Comparison of ENCODE assay signal across 22 cellular contexts in the genomic region with DNA sequence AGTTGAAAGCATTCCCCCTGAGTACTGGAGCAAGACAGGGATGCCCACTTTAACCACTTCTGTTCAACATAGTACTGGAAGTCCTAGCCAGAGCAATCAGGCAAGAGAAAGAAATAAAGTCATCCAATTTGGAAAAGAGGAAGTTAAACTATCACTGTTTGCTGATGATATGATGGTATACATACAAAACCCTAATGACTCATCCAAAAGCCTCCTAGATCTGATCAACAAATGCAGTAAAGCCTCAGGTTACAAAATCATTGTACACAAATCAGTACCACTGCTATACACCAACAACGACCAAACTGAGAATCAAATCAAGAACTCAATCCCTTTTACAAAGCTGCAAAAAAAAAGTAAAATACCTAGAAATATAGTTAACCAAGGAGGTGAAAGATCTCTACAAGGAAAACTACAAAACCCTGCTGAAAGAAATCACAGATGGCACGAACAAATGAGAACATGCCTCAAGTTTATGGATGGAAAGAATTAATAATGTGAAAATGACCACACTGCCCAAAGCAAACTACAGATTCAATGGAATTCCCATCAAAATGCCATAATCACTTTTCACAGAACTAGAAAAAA. TPM values are rescaled to one million over a fixed set of nuclear protein-coding genes. Genes with fewer than 3 reads are reported as not detected.
A peak's percentile ranks its signal among the peaks of the same experiment; 100 is the strongest.
DNase-seq lines count a peak whose midpoint lies in the region; ATAC-seq and TF ChIP-seq lines count a peak whose summit lies in the region.
"Had no signal": no experiment of that assay in that cellular context is flagged by ENCODE, and none has a peak within 500 bp of the region (broad histone marks: within the 10 kb centered on the region; RNA-seq: fewer than 3 reads in every experiment).

No MANE protein-coding gene starts in this region.

- H3K4me3 Mint-ChIP-seq in chondrocyte (ENCODE audit: unreplicated experiment) (no peak overlapping the region), neural progenitor cell (no peak overlapping the region)
- H3K4me3 Mint-ChIP-seq: activated T-cell treated with anti-CD3 and anti-CD28 coated beads, Interleukin-2, amount 50 U/mL, for 4 hours had no signal

- H2AFZ ChIP-seq in PC-9, result no peak overlapping the region
- no peak overlapping the region for H2AFZ ChIP-seq in neural progenitor cell (replicated peaks)

- H3K79me2 ChIP-seq in PC-9 (ENCODE audit: low read depth) (no peaks in the 10 kb centered on the region), neural progenitor cell (ENCODE audit: low read depth) (no peaks in the 10 kb centered on the region)

- BruUV-seq in PC-9 (replicated peaks; lab: Mats Ljungman, UMichigan), result no TSS peak

- H3K27me3 Mint-ChIP-seq in chondrocyte (ENCODE audit: low read depth) (no peaks in the 10 kb centered on the region), neural progenitor cell (ENCODE audit: insufficient read depth, low read depth) (no peaks in the 10 kb centered on the region)

- ATAC-seq in HG03354 (IDR thresholded peaks at IDR 0.05; ENCODE audit: poor library complexity, severe bottlenecking, unreplicated experiment) (peak; percentile 48), HG03520 (IDR thresholded peaks at IDR 0.05; ENCODE audit: unreplicated experiment) (no peak)
- ATAC-seq: activated naive CD4-positive, alpha-beta T cell treated with anti-CD3 and anti-CD28 coated beads, Interleukin-2, amount 50 U/mL, for 72 hours; activated T-cell treated with anti-CD3 and anti-CD28 coated beads, Interleukin-2, amount 50 U/mL, for 4 hours had no signal

- H4K20me1 ChIP-seq in PC-9 (ENCODE audit: insufficient read depth) (no peaks in the 10 kb centered on the region), neural progenitor cell (ENCODE audit: low read depth) (no peaks in the 10 kb centered on the region)

- H3K9me2 ChIP-seq in PC-9 (ENCODE audit: insufficient read depth), result no peaks in the 10 kb centered on the region

- H3F3A ChIP-seq in PC-9 (ENCODE audit: insufficient read depth, low read depth), result peaks cover 6% of the 10 kb centered on the region
- H3F3A ChIP-seq in neural progenitor cell (ENCODE audit: low read depth), result no peaks in the 10 kb centered on the region

- H3K27me3 ChIP-seq in PC-9 (ENCODE audit: insufficient read depth, low read depth), result no peaks in the 10 kb centered on the region
- no peaks in the 10 kb centered on the region for H3K27me3 ChIP-seq in neural progenitor cell
- H3K27me3 ChIP-seq: right atrium auricular region, tibial nerve had no signal

- H3K4me3 ChIP-seq in PC-9 (no peak overlapping the region), neural progenitor cell (no peak overlapping the region)
- H3K4me3 ChIP-seq: coronary artery, HAP-1, left ventricle myocardium inferior, right atrium auricular region, tibial nerve had no signal

- intact Hi-C loops in PC-9 (cut with micrococcal nuclease; ENCODE audit: unreplicated experiment), result no loop called here

- DNase-seq in CMK (ENCODE audit: low read depth) (peak; percentile 18), PC-9 (peak in 1 of 2 experiments; percentile 75), fibroblast of peridontal ligament (ENCODE audit: extremely low read depth) (peak; percentile 1), NCI-H526 (lab: John Stamatoyannopoulos, UW) (no peak), chondrocyte (ENCODE audit: low spot score) (no peak), neural progenitor cell (ENCODE audit: low spot score) (no peak)
- DNase-seq: activated CD4-positive, alpha-beta T cell treated with anti-CD3 and anti-CD28 coated beads, Interleukin-2, amount 50 U/mL, for 4 hours; activated T-cell treated with anti-CD3 and anti-CD28 coated beads, Interleukin-2, amount 50 U/mL, for 4 hours; Karpas-422; left ventricle myocardium inferior; NCI-H1436 treated with DMSO at 0.1 percent for 48 hours; NCI-H2171 treated with DMSO at 0.1 percent for 48 hours; occipital lobe; stimulated activated naive CD4-positive, alpha-beta T cell treated with Interleukin-2 at 50 U/mL for 16 hours had no signal

- peaks cover 10% of the 10 kb centered on the region for H3K4me1 ChIP-seq in PC-9 (replicated peaks; ENCODE audit: insufficient read depth)
- H3K4me1 ChIP-seq in neural progenitor cell, result no peaks in the 10 kb centered on the region
- H3K4me1 ChIP-seq: HAP-1 had no signal

- H3K4me1 Mint-ChIP-seq in chondrocyte (ENCODE audit: low read depth), result peaks cover 26% of the 10 kb centered on the region
- no peaks in the 10 kb centered on the region for H3K4me1 Mint-ChIP-seq in neural progenitor cell

- POLR2A ChIA-PET in PC-9 (lab: Charles Lee; ENCODE audit: unreplicated experiment), result no interaction called here

- H3K27ac ChIP-seq in PC-9 (no peak overlapping the region), neural progenitor cell (no peak overlapping the region)
- H3K27ac ChIP-seq: coronary artery, left ventricle myocardium inferior, right atrium auricular region, RWPE1, tibial nerve had no signal

- H3K9ac ChIP-seq in neural progenitor cell, result no peak overlapping the region

- H3K4me2 ChIP-seq in PC-9 (peak overlapping the region; percentile 6; the same call in 1 of the 2 replicates), neural progenitor cell (no peak overlapping the region)

- no peak overlapping the region for H3K27ac Mint-ChIP-seq in chondrocyte (ENCODE audit: unreplicated experiment)
- no peak overlapping the region for H3K27ac Mint-ChIP-seq in neural progenitor cell
- H3K27ac Mint-ChIP-seq: activated naive CD4-positive, alpha-beta T cell treated with anti-CD3 and anti-CD28 coated beads, Interleukin-2, amount 50 U/mL, for 72 hours had no signal

- peaks cover 17% of the 10 kb centered on the region for H3K9me3 ChIP-seq in PC-9 (ENCODE audit: insufficient read depth, low read depth)
- H3K9me3 ChIP-seq in neural progenitor cell (ENCODE audit: low read depth), result no peaks in the 10 kb centered on the region
- H3K9me3 ChIP-seq: HAP-1 had no signal

- TF ChIP-seq CTCF in PC-9 (conservative IDR thresholded peaks at IDR 0.05), result no peak
- TF ChIP-seq CTCF in chondrocyte (IDR thresholded peaks at IDR 0.05), result no peak
- no peak for TF ChIP-seq CTCF in neural progenitor cell (IDR thresholded peaks at IDR 0.05)

- H3K36me3 ChIP-seq in PC-9 (ENCODE audit: low read depth), result no peaks in the 10 kb centered on the region
- no peaks in the 10 kb centered on the region for H3K36me3 ChIP-seq in neural progenitor cell
- H3K36me3 ChIP-seq: HAP-1, left ventricle myocardium inferior, right atrium auricular region, tibial nerve had no signal

- H3K36me3 Mint-ChIP-seq in chondrocyte (ENCODE audit: low read depth) (peaks cover 17% of the 10 kb centered on the region), neural progenitor cell (no peaks in the 10 kb centered on the region)

- H3K9me3 Mint-ChIP-seq in chondrocyte (ENCODE audit: low read depth) (peaks cover 38% of the 10 kb centered on the region), neural progenitor cell (peaks cover 24% of the 10 kb centered on the region)

- CTCF ChIA-PET in PC-9 (lab: Charles Lee), result no interaction called here

RNA-seq across cellular contexts. Expression of a gene that starts 40.3 kb away (rescaled TPM):
- 73.9 and 81.3 TPM in 2 replicates for total RNA-seq in PC-9 (2021)
- total RNA-seq in chondrocyte, result 15.8 to 18.9 TPM (median 17.4 TPM) in 3 replicates
- total RNA-seq in neural progenitor cell (ENCODE audit: low replicate concordance), result 49.1 and 52.3 TPM in 2 replicates

Comparison
In these comparisons a context has a peak if more than half of its experiments do, and no peak if none do; other contexts are left out.
1. DNase-seq: peak in CMK (single experiment) and fibroblast of peridontal ligament (single experiment); none in NCI-H526 (0 of 2), chondrocyte (single experiment) and neural progenitor cell (single experiment).